Comparison of ENCODE assay signal across 24 cellular contexts in the genomic region with DNA sequence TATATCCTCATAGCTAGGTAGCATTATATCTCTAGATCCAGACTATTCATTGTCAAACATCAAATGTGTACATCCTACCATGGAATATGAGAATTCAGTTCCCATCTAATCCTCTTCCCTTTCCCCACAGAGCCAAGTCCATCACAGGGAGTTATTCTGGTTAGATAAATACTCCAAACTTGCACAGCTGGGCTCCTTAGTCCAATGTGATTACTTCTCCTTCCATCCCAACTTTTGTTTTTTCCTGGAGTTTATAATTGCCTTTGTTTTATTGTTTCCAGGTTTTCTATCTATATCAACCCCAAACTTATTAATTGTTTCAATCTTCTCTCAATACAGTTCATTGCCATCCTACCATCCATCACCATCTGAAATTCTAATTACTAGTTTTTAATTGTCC. TPM values are rescaled to one million over a fixed set of nuclear protein-coding genes. Genes with fewer than 3 reads are reported as not detected.
"Had no signal": no experiment of that assay in that cellular context is flagged by ENCODE, and none has a peak within 500 bp of the region (broad histone marks: within the 10 kb centered on the region; RNA-seq: fewer than 3 reads in every experiment).

No MANE protein-coding gene starts in this region.

- DNase-seq: dermis blood vessel endothelial cell; dorsolateral prefrontal cortex; effector CD4-positive, alpha-beta T cell; effector memory CD4-positive, alpha-beta T cell; esophagus squamous epithelium; foreskin melanocyte; gastrocnemius medialis; heart left ventricle; hypothalamus; left cardiac atrium; left lung; left ventricle myocardium superior; lower lobe of right lung; mesenchymal stem cell; mucosa of descending colon had no signal

- H3K27ac ChIP-seq: dorsolateral prefrontal cortex, esophagus squamous epithelium, gastrocnemius medialis, hepatocyte, left lung, lower lobe of right lung had no signal

- H3K4me1 ChIP-seq: gastrocnemius medialis, left lung had no signal

- H3K27ac Mint-ChIP-seq: mesothelial cell of epicardium had no signal

- H3K4me2 ChIP-seq: hepatocyte had no signal

- H3K27me3 ChIP-seq: esophagus squamous epithelium, gastrocnemius medialis, heart left ventricle, left lung had no signal

- H3K79me2 ChIP-seq: hepatocyte had no signal

- H3K36me3 ChIP-seq: esophagus squamous epithelium, gastrocnemius medialis, heart left ventricle, left lung, lower lobe of right lung had no signal

- H3K36me3 Mint-ChIP-seq: mesothelial cell of epicardium had no signal

- H3K4me3 Mint-ChIP-seq: mesothelial cell of epicardium had no signal

- FAIRE-seq: colon, endothelial cell of umbilical vein, islet of Langerhans, keratinocyte had no signal

- H3K4me3 ChIP-seq: coronary artery, dorsolateral prefrontal cortex, esophagus squamous epithelium, gastrocnemius medialis, heart left ventricle, hepatocyte, left lung, lower lobe of right lung, mucosa of descending colon had no signal

- ATAC-seq: gastrocnemius medialis, heart left ventricle, left cardiac atrium, left lung, left ventricle myocardium superior, lower lobe of right lung, mucosa of descending colon had no signal

- H2AFZ ChIP-seq: hepatocyte had no signal

RNA-seq across cellular contexts. Expression of a gene that starts 59.9 kb away (rescaled TPM):
- total RNA-seq: dermis blood vessel endothelial cell, endothelial cell of umbilical vein, epithelial cell of proximal tubule, lung microvascular endothelial cell had no signal
- polyA plus RNA-seq: endothelial cell of umbilical vein, keratinocyte had no signal
